Comparison of ENCODE assay signal across 8 cellular contexts in the genomic region with DNA sequence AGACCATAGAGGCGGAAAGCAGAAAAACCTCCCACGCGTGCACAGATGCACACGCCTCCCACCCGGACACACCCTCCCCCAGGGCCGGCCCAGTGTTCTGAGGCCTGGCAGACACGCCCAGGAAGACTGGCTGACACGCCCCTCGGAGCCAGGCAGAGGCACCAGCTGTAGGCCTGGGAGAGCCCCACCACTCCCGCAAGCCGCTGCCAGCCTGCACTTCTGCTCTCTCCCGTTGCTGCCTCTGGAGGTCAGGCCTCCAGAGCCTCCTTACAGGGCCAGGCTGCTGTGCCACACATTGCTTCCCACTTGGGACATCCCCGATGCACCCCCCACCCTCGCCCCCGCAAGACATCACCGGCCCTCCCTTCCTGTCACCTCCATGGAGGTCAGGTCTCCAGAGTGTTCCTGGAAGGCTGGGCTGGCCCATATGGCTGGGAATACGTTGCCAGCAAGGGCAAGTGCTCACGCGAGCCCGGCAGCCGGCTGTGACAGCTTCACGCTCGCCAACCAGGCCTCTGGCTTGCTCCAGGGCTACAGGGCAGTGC. TPM values are rescaled to one million over a fixed set of nuclear protein-coding genes. Genes with fewer than 3 reads are reported as not detected.
DNase-seq lines count a peak whose midpoint lies in the region; ATAC-seq, FAIRE-seq and TF ChIP-seq lines count a peak whose summit lies in the region.

No MANE protein-coding gene starts in this region.

- DNase-seq in HT1080 (ENCODE audit: low read depth) = peak; percentile 45
- DNase-seq in SK-N-DZ (ENCODE audit: low spot score) = peak; percentile 45
- DNase-seq in activated naive CD4-positive, alpha-beta T cell treated with Interleukin-2 at 50 U/mL for 16 hours = peak; percentile 55
- peak; percentile 92 for DNase-seq in kidney
- peak; percentile 13 for DNase-seq in stimulated activated CD8-positive, alpha-beta memory T cell treated with anti-CD3 and anti-CD28 coated beads, Interleukin-15, amount 100 ng/mL, for 1 hour (ENCODE audit: low read depth)

- ATAC-seq in GM18505 (IDR thresholded peaks at IDR 0.05; ENCODE audit: unreplicated experiment) (no peak), GM18520 (IDR thresholded peaks at IDR 0.05; ENCODE audit: unreplicated experiment) (no peak), HG03520 (IDR thresholded peaks at IDR 0.05; ENCODE audit: unreplicated experiment) (no peak)

- no peak overlapping the region for H3K9ac ChIP-seq in kidney (ENCODE audit: low read length in 2 of 2)

- H3K4me3 ChIP-seq in kidney (ENCODE audit: low read length in 2 of 2) = no peak overlapping the region

- peaks cover 0 to 6% of the 10 kb centered on the region in 2 donors for H3K36me3 ChIP-seq in kidney (ENCODE audit: control insufficient read depth in 1 of 2, insufficient read depth in 2 of 2, low read length in 2 of 2)

- no peak for TF ChIP-seq POLR2A in GM18505 (IDR thresholded peaks at IDR 0.05; ENCODE audit: borderline replicate concordance, extremely low read depth, insufficient read depth, insufficient read length)

- peaks cover 5 to 26% of the 10 kb centered on the region in 2 donors for H3K4me1 ChIP-seq in kidney (ENCODE audit: control insufficient read depth in 1 of 2, insufficient read depth in 1 of 2, low read depth in 1 of 2, low read length in 2 of 2)

- TF ChIP-seq CTCF in kidney (IDR thresholded peaks at IDR 0.05; ENCODE audit: borderline replicate concordance, extremely low read depth, insufficient read depth) = no peak

- no peak for FAIRE-seq in kidney (lab: Jason Lieb, UNC)

- H3K27ac ChIP-seq in kidney (ENCODE audit: low read depth in 2 of 2, low read length in 2 of 2) = peak overlapping the region in 1 of 2 donors; percentile 67

- intact Hi-C loops in kidney (cut with DNase I) = no loop called here

- H3K9me3 ChIP-seq in kidney (ENCODE audit: control insufficient read depth in 1 of 2, low read length in 2 of 2) = no peaks in the 10 kb centered on the region

RNA-seq across cellular contexts. Expression of gene CASZ1, which starts 40.4 kb away (rescaled TPM):
- total RNA-seq in HT1080 (2014; rRNA removed; shearing (Covaris generic)) = 1.2 and 1.7 TPM in 2 replicates
- polyA plus RNA-seq in HT1080 (2015; cell fraction: cytosol; rRNA removed) = 0.86 and 1.3 TPM in 2 replicates
- 2.1 and 3.4 TPM in 2 replicates for polyA plus RNA-seq in HT1080 (2015; cell fraction: nucleus; rRNA removed)
- 0.92 and 1.3 TPM in 2 replicates for polyA plus RNA-seq in SK-N-DZ (2014; cell fraction: cytosol; rRNA removed)
- 0.47 and 2.3 TPM in 2 replicates for polyA plus RNA-seq in SK-N-DZ (2014; cell fraction: nucleus; rRNA removed)
- 33.0 TPM for total RNA-seq in kidney
- 10.1 TPM for polyA plus RNA-seq in kidney (ENCODE audit: insufficient read depth, low read depth, low replicate concordance)

Comparison
In these comparisons a context has a peak if more than half of its experiments do, and no peak if none do; other contexts are left out.
1. DNase-seq: peak in every context shown above with its lines; median percentile 92 in kidney; 55 in activated naive CD4-positive, alpha-beta T cell treated with Interleukin-2 at 50 U/mL for 16 hours; 45 in HT1080; 45 in SK-N-DZ; 13 in stimulated activated CD8-positive, alpha-beta memory T cell treated with anti-CD3 and anti-CD28 coated beads, Interleukin-15, amount 100 ng/mL, for 1 hour.
2. RNA of gene CASZ1, which starts 40.4 kb away (total RNA-seq): 33.0 TPM in kidney (single experiment); 1.2 to 1.7 TPM in HT1080; every median in the first group is over 10 times any median in the second.